Comparison of ENCODE assay signal across 28 cellular contexts in genomic region chr6:85065831-85066230, GRCh38.
"Had no signal": no experiment of that assay in that cellular context is flagged by ENCODE, and none has a peak within 500 bp of the region (broad histone marks: within the 10 kb centered on the region; RNA-seq: fewer than 3 reads in every experiment).

No MANE protein-coding gene starts in this region.

- H3K4me3 ChIP-seq: body of pancreas, cardiac muscle cell, lung, pancreas, stomach, thoracic aorta had no signal

- H3K4me3 Mint-ChIP-seq: activated CD4-positive, alpha-beta memory T cell treated with anti-CD3 and anti-CD28 coated beads, Interleukin-2, amount 10 ng/mL, durations not matched to agents 7 days and 5 days; activated CD8-positive, alpha-beta memory T cell treated with anti-CD3 and anti-CD28 coated beads, Interleukin-2, amount 10 ng/mL, durations not matched to agents 7 days and 5 days; activated naive CD8-positive, alpha-beta T cell treated with anti-CD3 and anti-CD28 coated beads, Interleukin-2, amount 50 U/mL, for 24 hours; activated T-helper 1 cell treated with anti-CD3 and anti-CD28 coated beads, Interleukin-12 subunit alpha, Interleukin-12 subunit beta, Interleukin-2, Interleukin-4 antibody, amounts not matched to agents 30 ng/mL and 10 ng/mL and 1 ng/mL, durations not matched to agents 14 hours and 24 hours and 36 hours; mesothelial cell of epicardium; natural killer cell treated with Interleukin-12 subunit alpha and Interleukin-12 subunit beta and Interleukin-15 and Interleukin-18, amount 100 ng/mL, for 72 hours; stimulated activated effector memory CD8-positive, alpha-beta T cell treated with anti-CD3 and anti-CD28 coated beads, Interleukin-12 subunit alpha, Interleukin-12 subunit beta, amount 100 ng/mL, for 72 hours; T-helper 17 cell; type B pancreatic cell had no signal

- ATAC-seq: activated CD8-positive, alpha-beta memory T cell treated with anti-CD3 and anti-CD28 coated beads, Interleukin-2, amount 10 ng/mL, durations not matched to agents 7 days and 5 days; activated naive CD8-positive, alpha-beta T cell treated with anti-CD3 and anti-CD28 coated beads, Interleukin-2, amount 50 U/mL, for 24 hours; body of pancreas; natural killer cell treated with Interleukin-12 subunit alpha and Interleukin-12 subunit beta and Interleukin-15 and Interleukin-18, amount 100 ng/mL, for 72 hours; pancreas; right cardiac atrium; stimulated activated effector memory CD8-positive, alpha-beta T cell treated with anti-CD3 and anti-CD28 coated beads, Interleukin-12 subunit alpha, Interleukin-12 subunit beta, amount 100 ng/mL, for 72 hours; T-helper 17 cell had no signal

- H3K27me3 Mint-ChIP-seq: activated CD4-positive, alpha-beta memory T cell treated with anti-CD3 and anti-CD28 coated beads, Interleukin-2, amount 10 ng/mL, durations not matched to agents 7 days and 5 days; activated CD8-positive, alpha-beta memory T cell treated with anti-CD3 and anti-CD28 coated beads, Interleukin-2, amount 10 ng/mL, durations not matched to agents 7 days and 5 days; activated naive CD8-positive, alpha-beta T cell treated with anti-CD3 and anti-CD28 coated beads, Interleukin-2, amount 50 U/mL, for 24 hours; natural killer cell treated with Interleukin-12 subunit alpha and Interleukin-12 subunit beta and Interleukin-15 and Interleukin-18, amount 100 ng/mL, for 72 hours; type B pancreatic cell had no signal

- H3K9me3 Mint-ChIP-seq: activated CD4-positive, alpha-beta memory T cell treated with anti-CD3 and anti-CD28 coated beads, Interleukin-2, amount 10 ng/mL, durations not matched to agents 7 days and 5 days; activated T-helper 1 cell treated with anti-CD3 and anti-CD28 coated beads, Interleukin-12 subunit alpha, Interleukin-12 subunit beta, Interleukin-2, Interleukin-4 antibody, amounts not matched to agents 30 ng/mL and 10 ng/mL and 1 ng/mL, durations not matched to agents 14 hours and 24 hours and 36 hours; mesothelial cell of epicardium; type B pancreatic cell had no signal

- DNase-seq: activated CD4-positive, alpha-beta memory T cell treated with anti-CD3 and anti-CD28 coated beads, Interleukin-2, amount 10 ng/mL, durations not matched to agents 7 days and 5 days; activated CD4-positive, alpha-beta T cell treated with anti-CD3 and anti-CD28 coated beads for 48 hours; activated CD4-positive, CD25-positive, alpha-beta regulatory T cell; activated CD8-positive, alpha-beta memory T cell treated with anti-CD3 and anti-CD28 coated beads, Interleukin-2, amount 10 ng/mL, durations not matched to agents 7 days and 5 days; activated gamma-delta T cell; activated naive CD4-positive, alpha-beta T cell treated with anti-CD3 and anti-CD28 coated beads, Interleukin-2, amount 50 U/mL, for 16 hours; activated naive CD8-positive, alpha-beta T cell treated with anti-CD3 and anti-CD28 coated beads, Interleukin-2, amount 50 U/mL, for 24 hours; anterior cingulate cortex; body of pancreas; foreskin melanocyte; kidney; pancreas; right cardiac atrium; small intestine; stimulated activated CD4-positive, alpha-beta T cell treated with anti-CD3 and anti-CD28 coated beads, Interleukin-2, amount 100 ng/mL, for 24 hours; stomach; SW 1271; T-helper 17 cell had no signal

- H3K4me1 Mint-ChIP-seq: activated CD4-positive, alpha-beta memory T cell treated with anti-CD3 and anti-CD28 coated beads, Interleukin-2, amount 10 ng/mL, durations not matched to agents 7 days and 5 days; activated CD8-positive, alpha-beta memory T cell treated with anti-CD3 and anti-CD28 coated beads, Interleukin-2, amount 10 ng/mL, durations not matched to agents 7 days and 5 days; activated naive CD8-positive, alpha-beta T cell treated with anti-CD3 and anti-CD28 coated beads, Interleukin-2, amount 50 U/mL, for 24 hours; stimulated activated effector memory CD8-positive, alpha-beta T cell treated with anti-CD3 and anti-CD28 coated beads, Interleukin-12 subunit alpha, Interleukin-12 subunit beta, amount 100 ng/mL, for 72 hours; T-helper 17 cell had no signal

- H3K36me3 Mint-ChIP-seq: activated CD8-positive, alpha-beta memory T cell treated with anti-CD3 and anti-CD28 coated beads, Interleukin-2, amount 10 ng/mL, durations not matched to agents 7 days and 5 days; mesothelial cell of epicardium; stimulated activated effector memory CD8-positive, alpha-beta T cell treated with anti-CD3 and anti-CD28 coated beads, Interleukin-12 subunit alpha, Interleukin-12 subunit beta, amount 100 ng/mL, for 72 hours; type B pancreatic cell had no signal

- H3K27me3 ChIP-seq: body of pancreas, cardiac muscle cell, neutrophil, pancreas, stomach had no signal

- H3K4me1 ChIP-seq: body of pancreas, stomach had no signal

- H3K27ac ChIP-seq: body of pancreas, cardiac muscle cell, epithelial cell of prostate, neutrophil, pancreas, stomach, thoracic aorta had no signal

- H3K27ac Mint-ChIP-seq: activated CD4-positive, alpha-beta memory T cell treated with anti-CD3 and anti-CD28 coated beads, Interleukin-2, amount 10 ng/mL, durations not matched to agents 7 days and 5 days; activated CD8-positive, alpha-beta memory T cell treated with anti-CD3 and anti-CD28 coated beads, Interleukin-2, amount 10 ng/mL, durations not matched to agents 7 days and 5 days; activated naive CD8-positive, alpha-beta T cell treated with anti-CD3 and anti-CD28 coated beads, Interleukin-2, amount 50 U/mL, for 24 hours; activated T-helper 1 cell treated with anti-CD3 and anti-CD28 coated beads, Interleukin-12 subunit alpha, Interleukin-12 subunit beta, Interleukin-2, Interleukin-4 antibody, amounts not matched to agents 30 ng/mL and 10 ng/mL and 1 ng/mL, durations not matched to agents 14 hours and 24 hours and 36 hours; mesothelial cell of epicardium; natural killer cell treated with Interleukin-12 subunit alpha and Interleukin-12 subunit beta and Interleukin-15 and Interleukin-18, amount 100 ng/mL, for 72 hours; stimulated activated effector memory CD8-positive, alpha-beta T cell treated with anti-CD3 and anti-CD28 coated beads, Interleukin-12 subunit alpha, Interleukin-12 subunit beta, amount 100 ng/mL, for 72 hours; T-helper 17 cell; type B pancreatic cell had no signal

- H3K36me3 ChIP-seq: cardiac muscle cell, neutrophil, pancreas, stomach, thoracic aorta had no signal
